Comparison of ENCODE assay signal across 8 cellular contexts in genomic region chr10:80077869-80078447, GRCh38. TPM values are rescaled to one million over a fixed set of nuclear protein-coding genes. Genes with fewer than 3 reads are reported as not detected.
DNase-seq lines count a peak whose midpoint lies in the region; ATAC-seq and TF ChIP-seq lines count a peak whose summit lies in the region.

No MANE protein-coding gene starts in this region.

- CTCF ChIA-PET in BJ (lab: Yijun Ruan, JAX): interaction anchor here (0.6 kb wide), 1 partner anchor 85 kb away, joined by 3 read pairs; no protein-coding TSS in a partner anchor
- CTCF ChIA-PET in naive thymus-derived CD4-positive, alpha-beta T cell (lab: Charles Lee): no interaction called here

- DNase-seq in BJ (ENCODE audit: low read depth): no peak
- no peak for DNase-seq in central memory CD8-positive, alpha-beta T cell (ENCODE audit: low spot score in 2 of 2)
- peak in 1 of 9 donors; percentile 1 for DNase-seq in naive thymus-derived CD4-positive, alpha-beta T cell
- no peak for DNase-seq in middle frontal gyrus (ENCODE audit: extremely low spot score, low spot score)
- no peak for DNase-seq in cerebellar cortex (ENCODE audit: low spot score)
- DNase-seq in islet precursor cell: no peak

- TF ChIP-seq CTCF in BJ (IDR thresholded peaks at IDR 0.05; ENCODE audit: insufficient read depth, low read depth, low read length): no peak

- no peaks in the 10 kb centered on the region for H3K27me3 Mint-ChIP-seq in central memory CD8-positive, alpha-beta T cell
- H3K27me3 Mint-ChIP-seq in naive thymus-derived CD4-positive, alpha-beta T cell: no peaks in the 10 kb centered on the region

- no peaks in the 10 kb centered on the region for H3K9me3 ChIP-seq in HUES6 (ENCODE audit: control insufficient read depth, insufficient read depth, low read depth, low read length)
- no peaks in the 10 kb centered on the region for H3K9me3 ChIP-seq in naive thymus-derived CD4-positive, alpha-beta T cell (ENCODE audit: control insufficient read depth in 2 of 3, low read length in 3 of 3)

- peaks cover 9% of the 10 kb centered on the region for H3K36me3 Mint-ChIP-seq in central memory CD8-positive, alpha-beta T cell (ENCODE audit: insufficient read depth)
- H3K36me3 Mint-ChIP-seq in naive thymus-derived CD4-positive, alpha-beta T cell: peaks cover 0 to 7% (median 3%) of the 10 kb centered on the region in 5 donors

- peak overlapping the region; percentile 98 for H3K27ac Mint-ChIP-seq in central memory CD8-positive, alpha-beta T cell (ENCODE audit: low read depth)
- peak overlapping the region; percentile 88 to 99 (median 95) for H3K27ac Mint-ChIP-seq in naive thymus-derived CD4-positive, alpha-beta T cell

- no peaks in the 10 kb centered on the region for H3K9me3 Mint-ChIP-seq in central memory CD8-positive, alpha-beta T cell
- peaks cover 0 to 2% (median 0%) of the 10 kb centered on the region in 11 donors for H3K9me3 Mint-ChIP-seq in naive thymus-derived CD4-positive, alpha-beta T cell

- intact Hi-C loops in naive thymus-derived CD4-positive, alpha-beta T cell (cut with micrococcal nuclease): loop anchor here (1.0 to 5.0 kb wide), 4 partner anchors 64 to 1775 kb away; partner anchors contain the start of gene ZCCHC24 (in 1 of the 2)

- H3K9ac ChIP-seq in HUES6 (ENCODE audit: low read length): peak overlapping the region; percentile 81

- H3K27me3 ChIP-seq in BJ (ENCODE audit: control insufficient read depth, insufficient read depth, low read length) (no peaks in the 10 kb centered on the region), HUES6 (ENCODE audit: control insufficient read depth, insufficient read depth, low read length) (no peaks in the 10 kb centered on the region)
- no peaks in the 10 kb centered on the region for H3K27me3 ChIP-seq in naive thymus-derived CD4-positive, alpha-beta T cell (ENCODE audit: control insufficient read depth in 2 of 2, insufficient read depth in 2 of 2, low read length in 2 of 2)

- H3K4me1 Mint-ChIP-seq in central memory CD8-positive, alpha-beta T cell: peaks cover 19% of the 10 kb centered on the region
- H3K4me1 Mint-ChIP-seq in naive thymus-derived CD4-positive, alpha-beta T cell: peaks cover 14 to 25% (median 20%) of the 10 kb centered on the region in 7 donors

- peak; percentile 2 for ATAC-seq in central memory CD8-positive, alpha-beta T cell (replicated peaks; ENCODE audit: extremely low read depth, poor library complexity, severe bottlenecking)
- ATAC-seq in naive thymus-derived CD4-positive, alpha-beta T cell: no peak
- no peak for ATAC-seq in GM19328 (IDR thresholded peaks at IDR 0.05; ENCODE audit: unreplicated experiment)

- POLR2A ChIA-PET in BJ (lab: Charles Lee): no interaction called here
- POLR2A ChIA-PET in naive thymus-derived CD4-positive, alpha-beta T cell (lab: Charles Lee): interaction anchor here (1.0 to 1.5 kb wide), 3 partner anchors 13 to 110 kb away, joined by 3 to 6 read pairs (median 3); no protein-coding TSS in a partner anchor

- peak overlapping the region; percentile 68 for H3K4me3 ChIP-seq in BJ (ENCODE audit: low read depth, low read length)
- H3K4me3 ChIP-seq in HUES6 (ENCODE audit: low read depth, low read length): peak overlapping the region; percentile 85
- H3K4me3 ChIP-seq in naive thymus-derived CD4-positive, alpha-beta T cell (ENCODE audit: low read length): peak overlapping the region; percentile 88

- H3K4me3 Mint-ChIP-seq in central memory CD8-positive, alpha-beta T cell: peak overlapping the region; percentile 93
- peak overlapping the region; percentile 90 to 100 (median 96) for H3K4me3 Mint-ChIP-seq in naive thymus-derived CD4-positive, alpha-beta T cell

- H3K27ac ChIP-seq in HUES6 (ENCODE audit: low read depth, low read length): peak overlapping the region; percentile 89
- peak overlapping the region; percentile 87 for H3K27ac ChIP-seq in naive thymus-derived CD4-positive, alpha-beta T cell (ENCODE audit: low read depth, low read length)

- no peaks in the 10 kb centered on the region for H3K36me3 ChIP-seq in BJ (ENCODE audit: control insufficient read depth, insufficient read depth, low read length)
- no peaks in the 10 kb centered on the region for H3K36me3 ChIP-seq in HUES6 (ENCODE audit: control insufficient read depth, insufficient read depth, low read length)
- peaks cover 0 to 14% (median 0%) of the 10 kb centered on the region in 3 experiments for H3K36me3 ChIP-seq in naive thymus-derived CD4-positive, alpha-beta T cell (ENCODE audit: control insufficient read depth in 2 of 3, insufficient read depth in 3 of 3, low read length in 3 of 3)

- peaks cover 10% of the 10 kb centered on the region for H3K4me1 ChIP-seq in HUES6 (ENCODE audit: control insufficient read depth, insufficient read depth, low read length)
- H3K4me1 ChIP-seq in naive thymus-derived CD4-positive, alpha-beta T cell (ENCODE audit: control insufficient read depth in 2 of 2, insufficient read depth in 2 of 2, low read length in 2 of 2): peaks cover 6 to 12% of the 10 kb centered on the region in 2 donors

RNA-seq across cellular contexts. Expression of gene TMEM254, which starts 0.5 kb away (rescaled TPM):
- polyA plus RNA-seq in BJ (2011; rRNA removed): 29.0 and 35.5 TPM in 2 replicates
- 9.8 and 12.1 TPM in 2 replicates for polyA minus RNA-seq in BJ (2011; rRNA and poly(A)+ RNA removed)
- 10 to 100 TPM in 4 of 5 experiments, 1 to 10 TPM in 1; 7.3 to 19.6 (median 17.1) TPM for total RNA-seq in naive thymus-derived CD4-positive, alpha-beta T cell
- polyA plus RNA-seq in naive thymus-derived CD4-positive, alpha-beta T cell: 10 to 100 TPM; 37.4 to 44.5 TPM

RNA-seq across cellular contexts. Expression of gene PLAC9, which starts 54.6 kb away (rescaled TPM):
- polyA plus RNA-seq in BJ (2011; rRNA removed): 16.3 and 19.3 TPM in 2 replicates
- polyA minus RNA-seq in BJ (2011; rRNA and poly(A)+ RNA removed): 2.7 and 4.3 TPM in 2 replicates
- total RNA-seq in naive thymus-derived CD4-positive, alpha-beta T cell: not detected
- polyA plus RNA-seq in naive thymus-derived CD4-positive, alpha-beta T cell: not detected

Comparison
In these comparisons a context has a peak if more than half of its experiments do, and no peak if none do; other contexts are left out.
1. RNA of gene PLAC9, which starts 54.6 kb away (polyA plus RNA-seq): 16.3 to 19.3 TPM in BJ; not detected in naive thymus-derived CD4-positive, alpha-beta T cell; every median in the first group is over 10 times any median in the second.
2. Peak in every context shown above with its lines, with median percentiles within 50 percentile points of each other: H3K4me3 ChIP-seq.